13 cellular contexts compared by ENCODE assay signal in genomic region chr2:216410550-216410949, GRCh38.
"Had no signal": no experiment of that assay in that cellular context is flagged by ENCODE, and none has a peak within 500 bp of the region (broad histone marks: within the 10 kb centered on the region; RNA-seq: fewer than 3 reads in every experiment).

No MANE protein-coding gene starts in this region.

- H3K4me3 Mint-ChIP-seq: activated naive CD8-positive, alpha-beta T cell treated with anti-CD3 and anti-CD28 coated beads, Interleukin-2, amount 10 ng/mL, durations not matched to agents 7 days and 5 days; central memory CD8-positive, alpha-beta T cell; natural killer cell; stimulated activated effector memory CD8-positive, alpha-beta T cell treated with anti-CD3 and anti-CD28 coated beads, Interleukin-12 subunit alpha, Interleukin-12 subunit beta, amount 100 ng/mL, for 72 hours had no signal

- H3K27ac Mint-ChIP-seq: activated naive CD8-positive, alpha-beta T cell treated with anti-CD3 and anti-CD28 coated beads, Interleukin-2, amount 10 ng/mL, durations not matched to agents 7 days and 5 days; natural killer cell; stimulated activated effector memory CD8-positive, alpha-beta T cell treated with anti-CD3 and anti-CD28 coated beads, Interleukin-12 subunit alpha, Interleukin-12 subunit beta, amount 100 ng/mL, for 72 hours had no signal

- H3K36me3 Mint-ChIP-seq: natural killer cell had no signal

- H3K27me3 ChIP-seq: brain microvascular endothelial cell had no signal

- H3K9me3 Mint-ChIP-seq: activated naive CD8-positive, alpha-beta T cell treated with anti-CD3 and anti-CD28 coated beads, Interleukin-2, amount 10 ng/mL, durations not matched to agents 7 days and 5 days; central memory CD8-positive, alpha-beta T cell; natural killer cell; stimulated activated effector memory CD8-positive, alpha-beta T cell treated with anti-CD3 and anti-CD28 coated beads, Interleukin-12 subunit alpha, Interleukin-12 subunit beta, amount 100 ng/mL, for 72 hours had no signal

- H3K4me3 ChIP-seq: coronary artery, esophagus muscularis mucosa had no signal

- H3K9me3 ChIP-seq: esophagus muscularis mucosa had no signal

- DNase-seq: activated CD4-positive, alpha-beta T cell treated with anti-CD3 and anti-CD28 coated beads, Interleukin-2, amount 50 U/mL, for 1 hour; activated naive CD4-positive, alpha-beta T cell; activated naive CD8-positive, alpha-beta T cell treated with anti-CD3 and anti-CD28 coated beads, Interleukin-2, amount 10 ng/mL, durations not matched to agents 7 days and 5 days; brain microvascular endothelial cell; glutamatergic neuron; mesendoderm; natural killer cell; posterior cingulate gyrus had no signal

- ATAC-seq: activated CD4-positive, CD25-positive, alpha-beta regulatory T cell treated with anti-CD3 and anti-CD28 coated beads, Interleukin-2, amount 50 U/mL, for 24 hours; natural killer cell; stimulated activated effector memory CD8-positive, alpha-beta T cell treated with anti-CD3 and anti-CD28 coated beads, Interleukin-12 subunit alpha, Interleukin-12 subunit beta, amount 100 ng/mL, for 72 hours had no signal
